Comparison of ENCODE assay signal across 8 cellular contexts in the genomic region with DNA sequence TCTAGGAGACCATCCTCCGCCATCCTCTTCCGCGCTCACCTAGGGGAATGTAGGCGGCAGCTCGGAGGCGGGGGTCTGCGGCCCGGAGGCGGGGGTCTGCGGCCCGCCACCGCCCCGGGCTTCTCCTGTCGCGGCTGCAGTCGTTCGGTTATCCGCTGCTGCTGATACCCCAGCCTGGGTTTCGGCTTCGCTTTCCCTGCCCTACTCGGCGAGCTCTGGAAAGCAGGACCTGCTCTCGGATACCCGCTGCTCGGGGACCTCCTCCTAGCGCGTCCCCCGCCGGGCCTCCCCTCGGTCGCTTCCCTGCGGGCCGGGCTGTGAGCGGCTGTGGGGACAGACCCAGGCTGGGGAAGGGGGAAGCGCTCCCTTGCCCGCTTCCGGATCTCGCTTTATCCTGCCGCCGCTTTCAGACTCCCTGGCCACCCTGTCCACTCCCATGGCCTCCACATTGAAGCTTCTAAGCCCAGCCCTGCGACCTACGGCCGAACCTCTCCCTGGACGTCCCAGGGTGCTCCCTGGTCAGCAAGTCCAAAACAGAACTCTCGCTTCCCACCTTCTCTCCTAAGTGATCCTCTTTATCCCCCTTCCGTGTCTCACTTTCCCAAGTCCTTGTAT. TPM values are rescaled to one million over a fixed set of nuclear protein-coding genes. Genes with fewer than 3 reads are reported as not detected.
DNase-seq lines count a peak whose midpoint lies in the region; ATAC-seq and TF ChIP-seq lines count a peak whose summit lies in the region.

No MANE protein-coding gene starts in this region.

- H3K4me3 Mint-ChIP-seq in CD8-positive, alpha-beta T cell: no peak overlapping the region

- H3K27ac Mint-ChIP-seq in CD8-positive, alpha-beta T cell: no peak overlapping the region

- no peaks in the 10 kb centered on the region for H3K27me3 ChIP-seq in CD8-positive, alpha-beta T cell (ENCODE audit: insufficient read depth, low read length)
- H3K27me3 ChIP-seq in mammary epithelial cell (ENCODE audit: insufficient read depth, low read length): no peaks in the 10 kb centered on the region
- H3K27me3 ChIP-seq in liver (ENCODE audit: control insufficient read depth in 4 of 4, insufficient read depth in 4 of 4, low read length in 3 of 4): no peaks in the 10 kb centered on the region
- H3K27me3 ChIP-seq in tibial nerve: no peaks in the 10 kb centered on the region

- H2AFZ ChIP-seq in mammary epithelial cell (ENCODE audit: low read depth, low read length): peak overlapping the region; percentile 96

- no peak for TF ChIP-seq POLR2A in tibial nerve (IDR thresholded peaks at IDR 0.05)

- peaks cover 21% of the 10 kb centered on the region for H3K4me1 ChIP-seq in CD8-positive, alpha-beta T cell (ENCODE audit: insufficient read depth, low read length)
- peaks cover 8% of the 10 kb centered on the region for H3K4me1 ChIP-seq in mammary epithelial cell (ENCODE audit: insufficient read depth, low read length)
- peaks cover 3 to 28% (median 18%) of the 10 kb centered on the region in 4 donors for H3K4me1 ChIP-seq in liver (ENCODE audit: control insufficient read depth in 4 of 4, insufficient read depth in 4 of 4, low read length in 3 of 4)
- peaks cover 0 to 37% (median 15%) of the 10 kb centered on the region in 4 donors for H3K4me1 ChIP-seq in tibial nerve

- peak overlapping the region; percentile 46 for H3K4me3 ChIP-seq in CD8-positive, alpha-beta T cell (ENCODE audit: low read depth, low read length)
- H3K4me3 ChIP-seq in mammary epithelial cell (replicated peaks in 1 of 3; ENCODE audit: insufficient read depth in 1 of 3, low read depth in 2 of 3, low read length in 3 of 3): peak overlapping the region; percentile 67 to 83 (median 69)
- peak overlapping the region in 2 of 3 donors; percentile 67 to 79 for H3K4me3 ChIP-seq in liver (ENCODE audit: low read depth in 1 of 3, low read length in 3 of 3)
- H3K4me3 ChIP-seq in tibial nerve: peak overlapping the region; percentile 73 to 90 (median 78)

- dilution Hi-C loops in mammary epithelial cell (cut with HindIII; ENCODE audit: low sequenced_read_pairs): no loop called here

- BruUV-seq in mammary epithelial cell (replicated peaks; lab: Mats Ljungman, UMichigan): no TSS peak

- TF ChIP-seq RAD21 in liver (IDR thresholded peaks at IDR 0.05): no peak

- TF ChIP-seq CTCF in CD8-positive, alpha-beta T cell (IDR thresholded peaks at IDR 0.05): no peak
- no peak for TF ChIP-seq CTCF in mammary epithelial cell (conservative IDR thresholded peaks at IDR 0.05 in 1 of 2, IDR thresholded peaks at IDR 0.05 in 1 of 2; ENCODE audit: extremely low read depth in 1 of 2, insufficient read depth in 1 of 2, low read depth in 1 of 2, low read length in 2 of 2)
- no peak for TF ChIP-seq CTCF in liver (IDR thresholded peaks at IDR 0.05; ENCODE audit: low read depth, low read length, missing input control)
- no peak for TF ChIP-seq CTCF in tibial nerve (IDR thresholded peaks at IDR 0.05)
- TF ChIP-seq CTCF in GM10266 (IDR thresholded peaks at IDR 0.05; ENCODE audit: control insufficient read depth, insufficient read depth, low read depth, missing control alignments): no peak

- TF ChIP-seq EP300 in tibial nerve (IDR thresholded peaks at IDR 0.05): no peak

- intact Hi-C loops in CD8-positive, alpha-beta T cell (cut with DNase I, micrococcal nuclease): no loop called here
- intact Hi-C loops in mammary epithelial cell (cut with micrococcal nuclease): no loop called here

- H3K9me3 Mint-ChIP-seq in CD8-positive, alpha-beta T cell: no peaks in the 10 kb centered on the region

- no peak overlapping the region for H3K27ac ChIP-seq in CD8-positive, alpha-beta T cell (ENCODE audit: low read depth, low read length)
- H3K27ac ChIP-seq in mammary epithelial cell (ENCODE audit: insufficient read depth, low read depth, low read length): no peak overlapping the region
- H3K27ac ChIP-seq in liver (ENCODE audit: low read depth in 1 of 2, low read length in 2 of 2): no peak overlapping the region
- peak overlapping the region; percentile 37 to 81 (median 66) for H3K27ac ChIP-seq in tibial nerve

- peaks cover 3% of the 10 kb centered on the region for H3K36me3 Mint-ChIP-seq in CD8-positive, alpha-beta T cell

- no peaks in the 10 kb centered on the region for H3K36me3 ChIP-seq in CD8-positive, alpha-beta T cell (ENCODE audit: insufficient read depth, low read length)
- no peaks in the 10 kb centered on the region for H3K36me3 ChIP-seq in mammary epithelial cell (ENCODE audit: insufficient read depth, low read length)
- H3K36me3 ChIP-seq in liver (ENCODE audit: control insufficient read depth in 4 of 4, insufficient read depth in 3 of 4, low read depth in 1 of 4, low read length in 3 of 4): no peaks in the 10 kb centered on the region
- H3K36me3 ChIP-seq in tibial nerve: peaks cover 0 to 4% (median 0%) of the 10 kb centered on the region in 3 donors

- no peaks in the 10 kb centered on the region for H4K20me1 ChIP-seq in mammary epithelial cell (ENCODE audit: insufficient read depth, low read length)

- DNase-seq in CD8-positive, alpha-beta T cell: peak in 2 of 7 experiments; percentile 17 to 52
- peak; percentile 9 for DNase-seq in NCI-H748 treated with DMSO at 0.1 percent for 48 hours (lab: John Stamatoyannopoulos, UW)
- peak; percentile 12 for DNase-seq in mammary epithelial cell
- DNase-seq in tibial nerve (ENCODE audit: low spot score in 2 of 2): no peak
- DNase-seq in GM10266 (ENCODE audit: extremely low spot score): no peak
- DNase-seq in NCI-H1092 (lab: John Stamatoyannopoulos, UW): no peak

- POLR2A ChIA-PET in CD8-positive, alpha-beta T cell (lab: Charles Lee): interaction anchor here (2.4 kb wide), 1 partner anchor 123 kb away, joined by 6 read pairs; a partner anchor contains a TSS

- no peak for ATAC-seq in CD8-positive, alpha-beta T cell
- ATAC-seq in HG03442 (IDR thresholded peaks at IDR 0.05; ENCODE audit: unreplicated experiment): no peak

- 6% methylated on average over 11 of the region's 46 CpGs for WGBS in mammary epithelial cell (ENCODE audit: low coverage, missing lambda C conversion rate)
- 7% methylated on average over 46 of the region's 46 CpGs for WGBS in liver
- 5 to 8% methylated on average over 24 to 25 of the region's 46 CpGs for WGBS in tibial nerve, 2 donors

- H3K27me3 Mint-ChIP-seq in CD8-positive, alpha-beta T cell (ENCODE audit: low read depth): peaks cover 2% of the 10 kb centered on the region

- H3K9ac ChIP-seq in mammary epithelial cell (ENCODE audit: insufficient read depth, low read length): no peak overlapping the region
- peak overlapping the region in 1 of 2 donors; percentile 16 for H3K9ac ChIP-seq in liver (ENCODE audit: low read depth in 1 of 2, low read length in 2 of 2)

- H3K4me2 ChIP-seq in mammary epithelial cell (ENCODE audit: insufficient read depth, low read depth, low read length): peak overlapping the region; percentile 95

- peaks cover 27% of the 10 kb centered on the region for H3K4me1 Mint-ChIP-seq in CD8-positive, alpha-beta T cell (ENCODE audit: low read depth)

- CTCF ChIA-PET in CD8-positive, alpha-beta T cell (lab: Charles Lee): interaction anchor here (0.6 to 1.8 kb wide), 5 partner anchors 10 to 124 kb away, joined by 3 to 4 read pairs (median 4); a partner anchor contains a TSS
- CTCF ChIA-PET in mammary epithelial cell (lab: Charles Lee; ENCODE audit: low non-redundant PET): interaction anchor here (0.5 to 0.6 kb wide), 2 partner anchors 123 to 225 kb away, joined by 3 read pairs; a partner anchor contains a TSS

- in situ Hi-C loops in mammary epithelial cell (cut with MboI; ENCODE audit: low sequenced_read_pairs in 2 of 2): no loop called here

- no peaks in the 10 kb centered on the region for H3K9me3 ChIP-seq in CD8-positive, alpha-beta T cell (ENCODE audit: low read length)
- H3K9me3 ChIP-seq in mammary epithelial cell (replicated peaks; ENCODE audit: insufficient read depth, low read length) (no peaks in the 10 kb centered on the region), liver (ENCODE audit: control insufficient read depth in 4 of 4, low read length in 3 of 4) (no peaks in the 10 kb centered on the region), tibial nerve (no peaks in the 10 kb centered on the region)

- H3K79me2 ChIP-seq in mammary epithelial cell (ENCODE audit: insufficient read depth, low read length): peaks cover 16% of the 10 kb centered on the region

TF ChIP-seq in liver, 16 proteins besides CTCF, POLR2A, EP300 and RAD21 (continues in another document):
- TF ChIP-seq TAF1 (conservative IDR thresholded peaks at IDR 0.05) (no peak), EGR1 (IDR thresholded peaks at IDR 0.05; ENCODE audit: low read depth in 2 of 2) (no peak), GABPA (IDR thresholded peaks at IDR 0.05 in 1 of 2, conservative IDR thresholded peaks at IDR 0.05 in 1 of 2) (no peak), FOXA2 (IDR thresholded peaks at IDR 0.05) (no peak)

RNA-seq across cellular contexts. Expression of a gene that starts 0.6 kb away (rescaled TPM):
- total RNA-seq in CD8-positive, alpha-beta T cell: under 1 TPM in 1 of 2 experiments, not detected in 1; 0.28 TPM
- total RNA-seq in mammary epithelial cell: 10 to 100 TPM; 15.3 to 20.9 TPM
- polyA plus RNA-seq in mammary epithelial cell: 45.1 TPM
- polyA minus RNA-seq in mammary epithelial cell: 25.6 TPM
- 10 to 100 TPM in 1 of 2 donors, 1 to 10 TPM in 1; 3.6 to 23.6 TPM for total RNA-seq in liver
- polyA plus RNA-seq in liver: 10 to 100 TPM in 1 of 2 donors, 1 to 10 TPM in 1; 7.8 to 15.3 TPM
- total RNA-seq in tibial nerve: 10 to 100 TPM in 1 of 4 donors, 1 to 10 TPM in 3; 5.4 to 15.3 (median 9.0) TPM

RNA-seq across cellular contexts. Expression of a gene that starts 3.0 kb away (rescaled TPM):
- 1 to 10 TPM; 3.7 to 4.8 TPM for total RNA-seq in CD8-positive, alpha-beta T cell
- total RNA-seq in mammary epithelial cell: 10 to 100 TPM in 1 of 2 donors, 1 to 10 TPM in 1; 9.0 to 10.1 TPM
- polyA plus RNA-seq in mammary epithelial cell: 10.2 TPM
- polyA minus RNA-seq in mammary epithelial cell: 16.4 TPM
- 1 to 10 TPM; 6.0 TPM for total RNA-seq in liver
- polyA plus RNA-seq in liver: 1 to 10 TPM; 2.0 to 2.9 TPM
- 1 to 10 TPM; 6.1 to 8.1 (median 6.4) TPM for total RNA-seq in tibial nerve

RNA-seq across cellular contexts. Expression of a gene that starts 26.0 kb away (rescaled TPM):
- total RNA-seq in CD8-positive, alpha-beta T cell: 10 to 100 TPM; 69.7 to 78.9 TPM
- 100 to 1,000 TPM; 101 to 106 TPM for total RNA-seq in mammary epithelial cell
- polyA plus RNA-seq in mammary epithelial cell: 156 TPM
- 37.1 TPM for polyA minus RNA-seq in mammary epithelial cell
- 10 to 100 TPM; 31.0 to 86.6 TPM for total RNA-seq in liver
- 100 to 1,000 TPM in 1 of 2 donors, 10 to 100 TPM in 1; 64.6 to 104 TPM for polyA plus RNA-seq in liver
- total RNA-seq in tibial nerve: 10 to 100 TPM; 73.7 to 93.1 (median 81.5) TPM

RNA-seq across cellular contexts. Expression of a gene that starts 34.5 kb away (rescaled TPM):
- total RNA-seq in CD8-positive, alpha-beta T cell: under 1 TPM in 1 of 2 experiments, not detected in 1; 0.17 TPM
- 10 to 100 TPM; 75.3 to 85.8 TPM for total RNA-seq in mammary epithelial cell
- polyA plus RNA-seq in mammary epithelial cell: 89.8 TPM
- 68.7 TPM for polyA minus RNA-seq in mammary epithelial cell
- 10 to 100 TPM in 1 of 2 donors, 1 to 10 TPM in 1; 10.0 to 19.5 TPM for total RNA-seq in liver
- 10 to 100 TPM in 1 of 2 donors, 1 to 10 TPM in 1; 6.6 to 11.4 TPM for polyA plus RNA-seq in liver
- total RNA-seq in tibial nerve: 100 to 1,000 TPM in 3 of 4 donors, 10 to 100 TPM in 1; 21.0 to 134 (median 114) TPM

RNA-seq across cellular contexts. Expression of a gene that starts 40.3 kb away (rescaled TPM):
- total RNA-seq in CD8-positive, alpha-beta T cell: under 1 TPM; 0.47 to 0.68 TPM
- under 1 TPM in 1 of 2 donors, not detected in 1; under 0.01 TPM for total RNA-seq in mammary epithelial cell
- not detected for polyA plus RNA-seq in mammary epithelial cell
- polyA minus RNA-seq in mammary epithelial cell: not detected
- total RNA-seq in liver: 10 to 100 TPM in 1 of 2 donors, under 1 TPM in 1; 0.08 to 26.1 TPM
- under 1 TPM; 0.02 to 0.36 TPM for polyA plus RNA-seq in liver
- total RNA-seq in tibial nerve: 1 to 10 TPM in 1 of 4 donors, under 1 TPM in 1, not detected in 2; 0.98 to 1.0 TPM

Comparison
In these comparisons a context has a peak if more than half of its experiments do, and no peak if none do; other contexts are left out.
1. DNase-seq: peak in NCI-H748 treated with DMSO at 0.1 percent for 48 hours (single experiment) and mammary epithelial cell (single experiment); none in tibial nerve (0 of 2), GM10266 (single experiment) and NCI-H1092 (single experiment).
2. H3K27ac ChIP-seq: peak in tibial nerve (4 of 4); none in CD8-positive, alpha-beta T cell (single experiment), mammary epithelial cell (single experiment) and liver (0 of 2).
3. Peak in every context shown above with its lines, with median percentiles within 50 percentile points of each other: H3K4me3 ChIP-seq.